In genomic region chr11:8328848-8329330, GRCh38 we compare ENCODE assay signal across 7 cellular contexts.
DNase-seq lines count a peak whose midpoint lies in the region; ATAC-seq, FAIRE-seq and TF ChIP-seq lines count a peak whose summit lies in the region.

No MANE protein-coding gene starts in this region.

- H3K79me2 ChIP-seq in smooth muscle cell (ENCODE audit: low read depth) = no peaks in the 10 kb centered on the region

- H3F3A ChIP-seq in smooth muscle cell (ENCODE audit: low read depth) = no peaks in the 10 kb centered on the region

- peak; percentile 84 for DNase-seq in GM12892 (ENCODE audit: insufficient read length)
- DNase-seq in NCI-H1417 treated with DMSO at 0.1 percent for 48 hours (lab: John Stamatoyannopoulos, UW) = peak; percentile 31
- peak in 3 of 5 donors; percentile 12 to 60 (median 22) for DNase-seq in T-helper 1 cell
- DNase-seq in astrocyte of the spinal cord (ENCODE audit: low read depth, low spot score) = peak; percentile 78
- peak; percentile 84 for DNase-seq in iPS DF 6.9 (ENCODE audit: low read depth, low spot score)
- DNase-seq in smooth muscle cell (lab: John Stamatoyannopoulos, UW; ENCODE audit: unreplicated experiment) = peak; percentile 43

- in situ Hi-C loops in astrocyte of the spinal cord (cut with HindIII; ENCODE audit: low sequenced_read_pairs) = no loop called here

- no peaks in the 10 kb centered on the region for H4K20me1 ChIP-seq in smooth muscle cell (ENCODE audit: low read depth)

- no peak overlapping the region for H3K27ac ChIP-seq in iPS DF 6.9 (ENCODE audit: low read length)
- H3K27ac ChIP-seq in smooth muscle cell (ENCODE audit: low read depth) = no peak overlapping the region

- peak; percentile 60 for ATAC-seq in HG02870 (IDR thresholded peaks at IDR 0.05; ENCODE audit: unreplicated experiment)

- WGBS in iPS DF 6.9 (ENCODE audit: insufficient coverage, insufficient read length) = no CpG with 5 or more reads among the region's 11 CpGs
- 11% methylated on average over 11 of the region's 11 CpGs for WGBS in smooth muscle cell (ENCODE audit: low lambda C conversion rate)

- no peaks in the 10 kb centered on the region for H3K27me3 ChIP-seq in iPS DF 6.9 (ENCODE audit: control insufficient read depth, insufficient read depth, low read length)
- no peaks in the 10 kb centered on the region for H3K27me3 ChIP-seq in smooth muscle cell (ENCODE audit: low read depth)

- H3K36me3 ChIP-seq in iPS DF 6.9 (ENCODE audit: control insufficient read depth, insufficient read depth, low read length) = no peaks in the 10 kb centered on the region
- no peaks in the 10 kb centered on the region for H3K36me3 ChIP-seq in smooth muscle cell (ENCODE audit: low read depth)

- H3K9ac ChIP-seq in smooth muscle cell (ENCODE audit: low read depth) = no peak overlapping the region

- H3K9me3 ChIP-seq in iPS DF 6.9 (ENCODE audit: control insufficient read depth, insufficient read depth, low read length) (no peaks in the 10 kb centered on the region), smooth muscle cell (replicated peaks; ENCODE audit: low read depth) (no peaks in the 10 kb centered on the region)

- no peak for TF ChIP-seq POLR2A in GM12892 (IDR thresholded peaks at IDR 0.05; ENCODE audit: low read depth, low read length)

- peak; percentile 96 for FAIRE-seq in GM12892 (lab: Jason Lieb, UNC)

- no peak overlapping the region for H2AFZ ChIP-seq in smooth muscle cell (ENCODE audit: low read depth)

- peaks cover 3% of the 10 kb centered on the region; the same call in 1 of the 2 replicates for H3K4me1 ChIP-seq in iPS DF 6.9 (ENCODE audit: control insufficient read depth, insufficient read depth, low read length)
- peaks cover 24% of the 10 kb centered on the region for H3K4me1 ChIP-seq in smooth muscle cell (ENCODE audit: low read depth)

- peak; percentile 95 for TF ChIP-seq CTCF in astrocyte of the spinal cord (IDR thresholded peaks at IDR 0.05; ENCODE audit: low read depth, low read length)
- TF ChIP-seq CTCF in smooth muscle cell (IDR thresholded peaks at IDR 0.05; ENCODE audit: borderline replicate concordance, insufficient read depth, poor library complexity, severe bottlenecking) = peak; percentile 83

- H3K4me3 ChIP-seq in astrocyte of the spinal cord (ENCODE audit: low read depth, low read length) (no peak overlapping the region), iPS DF 6.9 (ENCODE audit: low read length) (no peak overlapping the region), smooth muscle cell (no peak overlapping the region)

- peak overlapping the region; percentile 10 for H3K4me2 ChIP-seq in smooth muscle cell

Comparison
In these comparisons a context has a peak if more than half of its experiments do, and no peak if none do; other contexts are left out.
1. DNase-seq: peak in every context shown above with its lines; median percentile 84 in GM12892; 84 in iPS DF 6.9; 78 in astrocyte of the spinal cord; 43 in smooth muscle cell; 31 in NCI-H1417 treated with DMSO at 0.1 percent for 48 hours; 22 in T-helper 1 cell.